Comparison of ENCODE assay signal across 17 cellular contexts in the genomic region with DNA sequence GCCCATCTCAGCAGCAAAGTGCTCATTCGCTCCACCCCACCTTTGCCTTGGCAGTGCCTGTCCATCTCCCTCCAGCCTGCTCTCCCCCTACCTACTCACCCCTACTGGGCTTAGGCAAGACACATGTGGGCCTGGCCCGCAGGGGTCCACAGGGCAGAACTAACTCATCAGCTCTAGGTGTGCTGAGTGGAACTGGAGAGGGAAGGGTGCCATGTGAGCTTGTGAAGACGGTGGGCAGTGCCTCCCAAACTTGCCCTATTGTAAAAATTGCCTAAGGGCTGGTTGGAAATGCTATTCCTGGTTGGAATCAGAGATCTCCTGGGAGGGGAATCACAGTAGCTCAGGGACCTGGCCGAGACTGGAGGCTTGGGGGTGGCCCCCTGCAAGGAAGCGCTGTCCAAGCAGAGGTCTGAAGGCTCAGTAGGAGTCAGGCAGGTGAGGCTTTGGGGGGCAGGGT. TPM values are rescaled to one million over a fixed set of nuclear protein-coding genes. Genes with fewer than 3 reads are reported as not detected.
DNase-seq lines count a peak whose midpoint lies in the region; ATAC-seq and TF ChIP-seq lines count a peak whose summit lies in the region.
"Had no signal": no experiment of that assay in that cellular context is flagged by ENCODE, and none has a peak within 500 bp of the region (broad histone marks: within the 10 kb centered on the region; RNA-seq: fewer than 3 reads in every experiment).

No MANE protein-coding gene starts in this region.

- H3K27me3 ChIP-seq in Peyer's patch, result no peaks in the 10 kb centered on the region

- peaks cover 5% of the 10 kb centered on the region for H3K9me3 Mint-ChIP-seq in T-helper 1 cell treated with Interleukin-12 subunit alpha and Interleukin-12 subunit beta and Interleukin-4 antibody, amounts not matched to agents 30 μg/mL and 1 μg/mL, for 36 hours

- TF ChIP-seq POLR2A in Peyer's patch (IDR thresholded peaks at IDR 0.05), result no peak

- no peak overlapping the region for H3K27ac ChIP-seq in Peyer's patch
- H3K27ac ChIP-seq in coronary artery, result no peak overlapping the region
- H3K27ac ChIP-seq in skin epidermis, result peak overlapping the region in 15 of 21 experiments; percentile 7 to 97 (median 60)
- H3K27ac ChIP-seq: 22Rv1, GM23248 had no signal

- peaks cover 0 to 20% (median 18%) of the 10 kb centered on the region in 4 donors for H3K4me1 ChIP-seq in Peyer's patch

- no peaks in the 10 kb centered on the region for H3K9me3 ChIP-seq in Peyer's patch

- peaks cover 19% of the 10 kb centered on the region for H3K36me3 Mint-ChIP-seq in T-helper 1 cell treated with Interleukin-12 subunit alpha and Interleukin-12 subunit beta and Interleukin-4 antibody, amounts not matched to agents 30 μg/mL and 1 μg/mL, for 36 hours (ENCODE audit: low read depth)

- TF ChIP-seq CTCF in Peyer's patch (IDR thresholded peaks at IDR 0.05) (no peak), coronary artery (IDR thresholded peaks at IDR 0.05) (no peak)

- H3K4me3 ChIP-seq in Peyer's patch (no peak overlapping the region), coronary artery (no peak overlapping the region), skin epidermis (no peak overlapping the region)
- H3K4me3 ChIP-seq: GM23248 had no signal

- H3K4me1 Mint-ChIP-seq in T-helper 1 cell treated with Interleukin-12 subunit alpha and Interleukin-12 subunit beta and Interleukin-4 antibody, amounts not matched to agents 30 μg/mL and 1 μg/mL, for 36 hours (ENCODE audit: low read depth), result peaks cover 60% of the 10 kb centered on the region

- no peaks in the 10 kb centered on the region for H3K36me3 ChIP-seq in Peyer's patch

- no peak for ATAC-seq in HG02610 (IDR thresholded peaks at IDR 0.05; ENCODE audit: unreplicated experiment)

- DNase-seq in T-helper 1 cell (no peak), Peyer's patch (peak in 2 of 3 donors; percentile 35 to 39), coronary artery (ENCODE audit: low spot score) (peak; percentile 72), NK-92 (lab: John Stamatoyannopoulos, UW; ENCODE audit: unreplicated experiment) (no peak), NCI-H510A treated with DMSO at 0.1 percent for 48 hours (lab: John Stamatoyannopoulos, UW) (no peak)
- DNase-seq: activated gamma-delta T cell, DMS153, midbrain, NCI-H1048, NCI-H446 had no signal

- H3K27ac Mint-ChIP-seq in T-helper 1 cell treated with Interleukin-12 subunit alpha and Interleukin-12 subunit beta and Interleukin-4 antibody, amounts not matched to agents 30 μg/mL and 1 μg/mL, for 36 hours, result peak overlapping the region; percentile 87

- peak overlapping the region; percentile 1 for H3K4me3 Mint-ChIP-seq in T-helper 1 cell treated with Interleukin-12 subunit alpha and Interleukin-12 subunit beta and Interleukin-4 antibody, amounts not matched to agents 30 μg/mL and 1 μg/mL, for 36 hours

- H3K27me3 Mint-ChIP-seq in T-helper 1 cell treated with Interleukin-12 subunit alpha and Interleukin-12 subunit beta and Interleukin-4 antibody, amounts not matched to agents 30 μg/mL and 1 μg/mL, for 36 hours (ENCODE audit: low read depth), result no peaks in the 10 kb centered on the region

RNA-seq across cellular contexts. Expression of gene TNS4, which starts 29.1 kb away (rescaled TPM):
- 1 to 10 TPM in 3 of 4 donors, under 1 TPM in 1; 0.54 to 2.5 (median 1.7) TPM for total RNA-seq in Peyer's patch
- total RNA-seq: cerebellum, GM23248, temporal lobe had no signal

RNA-seq across cellular contexts. Expression of gene CCR7, which starts 34.7 kb away (rescaled TPM):
- 10 to 100 TPM in 1 of 4 donors, 1 to 10 TPM in 1, not detected in 2; 3.1 to 22.3 TPM for total RNA-seq in Peyer's patch
- total RNA-seq: cerebellum, GM23248 had no signal

Comparison
In these comparisons a context has a peak if more than half of its experiments do, and no peak if none do; other contexts are left out.
1. DNase-seq: peak in Peyer's patch (2 of 3) and coronary artery (single experiment); none in T-helper 1 cell (0 of 5), NK-92 (single experiment) and NCI-H510A treated with DMSO at 0.1 percent for 48 hours (single experiment).
2. H3K27ac ChIP-seq: peak in skin epidermis (15 of 21); none in Peyer's patch (0 of 4) and coronary artery (0 of 2).